ENCODE assay signal across 15 cellular contexts in the genomic region with DNA sequence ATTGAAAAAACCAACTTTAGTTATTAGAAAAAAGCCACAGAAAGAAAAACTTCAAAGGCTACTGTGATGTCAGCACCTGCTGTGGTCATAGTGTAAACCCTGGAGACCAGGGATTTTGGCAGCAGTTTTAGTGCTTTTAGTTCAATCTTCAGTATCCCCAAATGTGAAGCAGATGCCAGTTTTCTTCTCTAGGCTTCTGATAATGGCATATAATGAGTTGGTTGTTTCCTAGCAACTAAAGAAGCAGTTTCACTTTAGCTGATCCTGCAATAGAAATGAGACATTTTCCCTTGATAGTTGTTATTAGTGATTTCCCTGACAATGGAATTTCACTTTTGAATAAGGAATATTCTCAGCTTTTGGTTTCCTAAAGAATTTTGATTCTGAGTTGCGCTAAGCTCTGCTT.
DNase-seq lines count a peak whose midpoint lies in the region; TF ChIP-seq lines count a peak whose summit lies in the region.
"Had no signal": no experiment of that assay in that cellular context is flagged by ENCODE, and none has a peak within 500 bp of the region (broad histone marks: within the 10 kb centered on the region; RNA-seq: fewer than 3 reads in every experiment).

No MANE protein-coding gene starts in this region.

- H3K9me3 ChIP-seq in neuron (ENCODE audit: low read length) (no peaks in the 10 kb centered on the region), smooth muscle cell (replicated peaks; ENCODE audit: low read depth) (no peaks in the 10 kb centered on the region)
- H3K9me3 ChIP-seq: esophagus squamous epithelium, psoas muscle, upper lobe of right lung had no signal

- H2AFZ ChIP-seq in neuron (ENCODE audit: low read depth, low read length), result peak overlapping the region; percentile 62
- H2AFZ ChIP-seq in smooth muscle cell (ENCODE audit: low read depth), result no peak overlapping the region

- in situ Hi-C loops in astrocyte of the spinal cord (cut with HindIII; ENCODE audit: low sequenced_read_pairs), result no loop called here

- no peak overlapping the region for H3K9ac ChIP-seq in smooth muscle cell (ENCODE audit: low read depth)

- 97% methylated on average over 1 of the region's 1 CpG for WGBS in smooth muscle cell (ENCODE audit: low lambda C conversion rate)

- H3K4me1 ChIP-seq in neuron (ENCODE audit: insufficient read depth, low read length) (peaks cover 20% of the 10 kb centered on the region), smooth muscle cell (ENCODE audit: low read depth) (no peaks in the 10 kb centered on the region)
- H3K4me1 ChIP-seq: esophagus squamous epithelium, psoas muscle, upper lobe of right lung had no signal

- TF ChIP-seq CTCF in astrocyte of the spinal cord (IDR thresholded peaks at IDR 0.05; ENCODE audit: low read depth, low read length), result no peak
- TF ChIP-seq CTCF in smooth muscle cell (IDR thresholded peaks at IDR 0.05; ENCODE audit: borderline replicate concordance, insufficient read depth, poor library complexity, severe bottlenecking), result no peak

- H3K27ac ChIP-seq in smooth muscle cell (ENCODE audit: low read depth), result no peak overlapping the region
- H3K27ac ChIP-seq: esophagus squamous epithelium, HL-60, psoas muscle, upper lobe of right lung, VCaP had no signal

- no peaks in the 10 kb centered on the region for H3F3A ChIP-seq in smooth muscle cell (ENCODE audit: low read depth)

- H3K36me3 ChIP-seq in neuron (ENCODE audit: insufficient read depth, low read length) (no peaks in the 10 kb centered on the region), smooth muscle cell (ENCODE audit: low read depth) (no peaks in the 10 kb centered on the region)
- H3K36me3 ChIP-seq: esophagus squamous epithelium, upper lobe of right lung had no signal

- DNase-seq in DMS79 treated with DMSO at 0.1 percent for 48 hours (lab: John Stamatoyannopoulos, UW) (peak; percentile 50), NCI-H1092 (lab: John Stamatoyannopoulos, UW) (peak; percentile 27), astrocyte of the spinal cord (ENCODE audit: low read depth, low spot score) (peak; percentile 50), cerebellum (ENCODE audit: low spot score) (no peak), smooth muscle cell (lab: John Stamatoyannopoulos, UW; ENCODE audit: unreplicated experiment) (no peak), ureter (ENCODE audit: low spot score) (no peak)
- DNase-seq: activated T-cell treated with anti-CD3 and anti-CD28 coated beads, Interleukin-2, amount 50 U/mL, for 1 hour; esophagus squamous epithelium; left cardiac atrium; NCI-H1048; psoas muscle; upper lobe of right lung had no signal

- H3K4me2 ChIP-seq in smooth muscle cell, result no peak overlapping the region

- H4K20me1 ChIP-seq in smooth muscle cell (ENCODE audit: low read depth), result no peaks in the 10 kb centered on the region

- H3K79me2 ChIP-seq in smooth muscle cell (ENCODE audit: low read depth), result no peaks in the 10 kb centered on the region

- H3K4me3 ChIP-seq in astrocyte of the spinal cord (ENCODE audit: low read depth, low read length), result no peak overlapping the region
- no peak overlapping the region for H3K4me3 ChIP-seq in neuron (ENCODE audit: low read length)
- no peak overlapping the region for H3K4me3 ChIP-seq in smooth muscle cell
- H3K4me3 ChIP-seq: esophagus squamous epithelium, psoas muscle, upper lobe of right lung had no signal

- H3K27me3 ChIP-seq in neuron (ENCODE audit: insufficient read depth, low read length) (no peaks in the 10 kb centered on the region), smooth muscle cell (ENCODE audit: low read depth) (no peaks in the 10 kb centered on the region)
- H3K27me3 ChIP-seq: esophagus squamous epithelium, upper lobe of right lung had no signal

Comparison
In these comparisons a context has a peak if more than half of its experiments do, and no peak if none do; other contexts are left out.
1. DNase-seq: peak in DMS79 treated with DMSO at 0.1 percent for 48 hours (single experiment), NCI-H1092 (single experiment) and astrocyte of the spinal cord (single experiment); none in cerebellum (single experiment), smooth muscle cell (single experiment) and ureter (single experiment).